11 cellular contexts compared by ENCODE assay signal in the genomic region with DNA sequence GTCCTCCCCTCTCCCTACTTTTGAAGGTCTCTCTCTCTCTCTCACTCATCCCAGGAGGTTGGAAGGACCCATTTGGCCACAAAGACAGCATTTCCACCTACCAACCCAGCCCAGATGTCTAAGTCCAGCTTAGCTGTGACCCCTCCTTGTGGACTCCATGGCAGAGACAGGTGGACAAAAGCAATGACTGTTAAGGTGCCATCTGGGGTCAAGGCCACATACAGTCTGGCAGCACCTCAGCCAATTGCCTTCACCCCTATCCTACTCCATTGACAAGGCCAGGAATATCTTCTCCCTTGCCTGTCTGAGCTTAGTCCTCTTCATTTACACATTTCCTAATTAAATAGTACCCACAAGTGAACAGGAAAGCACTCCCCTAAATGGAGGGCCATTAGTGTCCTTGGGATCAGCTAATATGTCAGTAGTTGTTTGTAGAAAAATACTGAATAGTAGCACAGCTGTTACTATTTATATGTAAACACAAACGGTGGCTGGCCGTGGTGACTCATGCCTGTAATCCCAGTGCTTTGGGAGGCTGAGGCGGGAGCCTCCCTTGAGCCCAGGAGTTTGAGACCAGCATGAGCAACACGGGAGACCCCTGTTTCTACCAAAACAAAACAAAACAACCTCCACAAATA. TPM values are rescaled to one million over a fixed set of nuclear protein-coding genes. Genes with fewer than 3 reads are reported as not detected.
DNase-seq lines count a peak whose midpoint lies in the region; ATAC-seq and TF ChIP-seq lines count a peak whose summit lies in the region.
"Had no signal": no experiment of that assay in that cellular context is flagged by ENCODE, and none has a peak within 500 bp of the region (broad histone marks: within the 10 kb centered on the region; RNA-seq: fewer than 3 reads in every experiment).

No MANE protein-coding gene starts in this region.

- no peak for ATAC-seq in activated naive CD4-positive, alpha-beta T cell treated with anti-CD3 and anti-CD28 coated beads, Interleukin-2, amount 50 U/mL, for 72 hours

- H3K27me3 Mint-ChIP-seq in endodermal cell (ENCODE audit: insufficient read depth) = no peaks in the 10 kb centered on the region
- H3K27me3 Mint-ChIP-seq in osteocyte (ENCODE audit: unreplicated experiment) = peaks cover 5% of the 10 kb centered on the region
- H3K27me3 Mint-ChIP-seq in CD14-positive monocyte (ENCODE audit: low read depth in 3 of 3) = peaks cover 0 to 4% (median 4%) of the 10 kb centered on the region in 3 donors
- H3K27me3 Mint-ChIP-seq: activated T-cell treated with anti-CD3 and anti-CD28 coated beads, Interleukin-2, amount 50 U/mL, for 24 hours had no signal

- H3K4me3 Mint-ChIP-seq in endodermal cell (no peak overlapping the region), osteocyte (ENCODE audit: unreplicated experiment) (no peak overlapping the region), CD14-positive monocyte (no peak overlapping the region)
- H3K4me3 Mint-ChIP-seq: activated T-cell treated with anti-CD3 and anti-CD28 coated beads, Interleukin-2, amount 50 U/mL, for 24 hours had no signal

- peak overlapping the region; percentile 52 for H3K27ac Mint-ChIP-seq in endodermal cell
- H3K27ac Mint-ChIP-seq in osteocyte (ENCODE audit: unreplicated experiment) = peak overlapping the region; percentile 53
- peak overlapping the region in 1 of 7 donors; percentile 52 for H3K27ac Mint-ChIP-seq in CD14-positive monocyte
- H3K27ac Mint-ChIP-seq in activated naive CD4-positive, alpha-beta T cell treated with anti-CD3 and anti-CD28 coated beads, Interleukin-2, amount 50 U/mL, for 72 hours = peak overlapping the region in 1 of 2 donors; percentile 48
- H3K27ac Mint-ChIP-seq: activated T-cell treated with anti-CD3 and anti-CD28 coated beads, Interleukin-2, amount 50 U/mL, for 24 hours had no signal

- H3K9me3 Mint-ChIP-seq in endodermal cell (no peaks in the 10 kb centered on the region), osteocyte (ENCODE audit: unreplicated experiment) (peaks cover 7% of the 10 kb centered on the region), CD14-positive monocyte (peaks cover 0 to 5% (median 0%) of the 10 kb centered on the region in 7 donors)
- peaks cover 0 to 9% of the 10 kb centered on the region in 2 donors for H3K9me3 Mint-ChIP-seq in activated naive CD4-positive, alpha-beta T cell treated with anti-CD3 and anti-CD28 coated beads, Interleukin-2, amount 50 U/mL, for 72 hours

- H3K9me2 ChIP-seq in GM23248 (ENCODE audit: insufficient read depth) = no peaks in the 10 kb centered on the region

- H3K79me2 ChIP-seq in GM23248 (ENCODE audit: insufficient read depth) = no peaks in the 10 kb centered on the region

- H3K4me1 ChIP-seq in GM23248 (ENCODE audit: insufficient read depth) (peaks cover 14% of the 10 kb centered on the region), endodermal cell (ENCODE audit: control insufficient read depth, insufficient read depth, low read length) (no peaks in the 10 kb centered on the region)

- no peaks in the 10 kb centered on the region for H3K27me3 ChIP-seq in GM23248 (replicated peaks; ENCODE audit: insufficient read depth)
- H3K27me3 ChIP-seq in endodermal cell (ENCODE audit: control insufficient read depth, insufficient read depth, low read length, poor library complexity, severe bottlenecking) = no peaks in the 10 kb centered on the region

- TF ChIP-seq CTCF in endodermal cell (conservative IDR thresholded peaks at IDR 0.05) = no peak
- no peak for TF ChIP-seq CTCF in osteocyte (IDR thresholded peaks at IDR 0.05)
- TF ChIP-seq CTCF in CD14-positive monocyte (IDR thresholded peaks at IDR 0.05) = no peak

- H3K9me3 ChIP-seq in GM23248 (ENCODE audit: low read depth) (no peaks in the 10 kb centered on the region), endodermal cell (ENCODE audit: control insufficient read depth, low read length) (no peaks in the 10 kb centered on the region)

- H3K4me2 ChIP-seq in GM23248 (ENCODE audit: unreplicated experiment) = peak overlapping the region; percentile 65

- H3K4me1 Mint-ChIP-seq in endodermal cell (peaks cover 12% of the 10 kb centered on the region), osteocyte (ENCODE audit: unreplicated experiment) (peaks cover 14% of the 10 kb centered on the region), CD14-positive monocyte (no peaks in the 10 kb centered on the region)

- intact Hi-C loops in CD14-positive monocyte (cut with micrococcal nuclease) = no loop called here

- H3K36me3 ChIP-seq in GM23248 (ENCODE audit: low read depth) = no peaks in the 10 kb centered on the region
- H3K36me3 ChIP-seq in endodermal cell (ENCODE audit: control insufficient read depth, insufficient read depth, low read length) = no peaks in the 10 kb centered on the region

- DNase-seq in GM23248 (peak; percentile 84), NCI-H774 (lab: John Stamatoyannopoulos, UW) (peak; percentile 76), endodermal cell (peak; percentile 86), osteocyte (ENCODE audit: extremely low spot score, unreplicated experiment) (no peak), CD14-positive monocyte (ENCODE audit: low spot score) (no peak), NCI-H2196 treated with DMSO at 0.1 percent for 48 hours (lab: John Stamatoyannopoulos, UW; ENCODE audit: unreplicated experiment) (no peak)
- DNase-seq in central memory CD4-positive, alpha-beta T cell = no peak
- no peak for DNase-seq in activated naive CD4-positive, alpha-beta T cell treated with anti-CD3 and anti-CD28 coated beads, Interleukin-2, amount 50 U/mL, for 72 hours (ENCODE audit: low spot score in 2 of 2)
- DNase-seq: activated T-cell treated with anti-CD3 and anti-CD28 coated beads, Interleukin-2, amount 50 U/mL, for 24 hours; occipital lobe had no signal

- peaks cover 5% of the 10 kb centered on the region; the same call in 1 of the 2 replicates for H3F3A ChIP-seq in GM23248 (ENCODE audit: insufficient read depth)

- H3K9ac ChIP-seq in GM23248 (peak overlapping the region; percentile 45), endodermal cell (ENCODE audit: extremely low read depth, low read length, poor library complexity, severe bottlenecking) (no peak overlapping the region)

- in situ Hi-C loops in GM23248 (cut with MboI) = no loop called here

- H3K27ac ChIP-seq in GM23248 (peak overlapping the region; percentile 41), endodermal cell (ENCODE audit: low read depth, low read length) (no peak overlapping the region)
- H3K27ac ChIP-seq: epithelial cell of prostate had no signal

- WGBS in GM23248 (ENCODE audit: low coverage in 1 of 2, low lambda C conversion rate in 2 of 2, missing lambda C conversion rate in 2 of 2), 2 experiments = 8 to 13% methylated on average over 4 of the region's 4 CpGs
- 49% methylated on average over 4 of the region's 4 CpGs; no CpG with 5 or more reads in 1 of the 2 experiments for WGBS in endodermal cell (ENCODE audit: insufficient coverage in 1 of 2, insufficient read length in 1 of 2), 2 experiments

- 0 out of 2 replicates have a peak overlapping the region, but pooled peaks have one; percentile 15 for H2AFZ ChIP-seq in GM23248

- H4K20me1 ChIP-seq in GM23248 (ENCODE audit: insufficient read depth) = no peaks in the 10 kb centered on the region

- H3K36me3 Mint-ChIP-seq in endodermal cell (ENCODE audit: low read depth) (no peaks in the 10 kb centered on the region), osteocyte (ENCODE audit: unreplicated experiment) (no peaks in the 10 kb centered on the region), CD14-positive monocyte (no peaks in the 10 kb centered on the region)
- H3K36me3 Mint-ChIP-seq in activated naive CD4-positive, alpha-beta T cell treated with anti-CD3 and anti-CD28 coated beads, Interleukin-2, amount 50 U/mL, for 72 hours = peaks cover 0 to 8% of the 10 kb centered on the region in 2 donors

- no peak overlapping the region for H3K4me3 ChIP-seq in GM23248
- H3K4me3 ChIP-seq in endodermal cell (ENCODE audit: low read length) = no peak overlapping the region

RNA-seq across cellular contexts. Expression of gene GCM1, which starts 28.8 kb away (rescaled TPM):
- not detected in 2 replicates for total RNA-seq in GM23248 (2014; rRNA removed; shearing (Covaris generic))
- polyA plus RNA-seq in GM23248 (2016; fragmentation: Nextera tagmentation; extraction: Ambion mirVana) = not detected in 2 replicates
- not detected for total RNA-seq in endodermal cell
- polyA plus RNA-seq in endodermal cell (2013, experiment 1 of 2) = 0.07 TPM
- polyA plus RNA-seq in endodermal cell (2013, experiment 2 of 2) = 0.08 TPM
- not detected in 2 replicates for total RNA-seq in osteocyte
- polyA plus RNA-seq in CD14-positive monocyte = not detected
- total RNA-seq in activated naive CD4-positive, alpha-beta T cell treated with anti-CD3 and anti-CD28 coated beads, Interleukin-2, amount 50 U/mL, for 72 hours = under 1 TPM in 1 of 2 donors, not detected in 1; 0.07 TPM
- total RNA-seq: occipital lobe had no signal

RNA-seq across cellular contexts. Expression of gene FBXO9, which starts 54.7 kb away (rescaled TPM):
- 48.4 and 59.6 TPM in 2 replicates for total RNA-seq in GM23248 (2014; rRNA removed; shearing (Covaris generic))
- polyA plus RNA-seq in GM23248 (2016; fragmentation: Nextera tagmentation; extraction: Ambion mirVana) (56.5 and 59.9 TPM in 2 replicates), CD14-positive monocyte (10 to 100 TPM; 47.7 to 61.5 TPM)
- total RNA-seq in endodermal cell (10 to 100 TPM; 49.6 to 65.3 TPM), osteocyte (74.8 and 79.9 TPM in 2 replicates)
- polyA plus RNA-seq in endodermal cell (2013, experiment 1 of 2) = 33.4 TPM
- polyA plus RNA-seq in endodermal cell (2013, experiment 2 of 2) = 27.3 TPM
- 10 to 100 TPM; 33.3 to 55.5 TPM for total RNA-seq in activated naive CD4-positive, alpha-beta T cell treated with anti-CD3 and anti-CD28 coated beads, Interleukin-2, amount 50 U/mL, for 72 hours

RNA-seq across cellular contexts. Expression of gene CILK1, which starts 58.3 kb away (rescaled TPM):
- 11.1 and 15.6 TPM in 2 replicates for total RNA-seq in GM23248 (2014; rRNA removed; shearing (Covaris generic))
- polyA plus RNA-seq in GM23248 (2016; fragmentation: Nextera tagmentation; extraction: Ambion mirVana) (6.0 and 6.5 TPM in 2 replicates), CD14-positive monocyte (1 to 10 TPM; 1.6 to 3.5 TPM)
- total RNA-seq in endodermal cell (1 to 10 TPM; 8.1 to 8.9 TPM), osteocyte (14.7 and 15.0 TPM in 2 replicates)
- 12.4 TPM for polyA plus RNA-seq in endodermal cell (2013, experiment 1 of 2)
- 13.2 TPM for polyA plus RNA-seq in endodermal cell (2013, experiment 2 of 2)
- 1 to 10 TPM; 2.6 to 6.8 TPM for total RNA-seq in activated naive CD4-positive, alpha-beta T cell treated with anti-CD3 and anti-CD28 coated beads, Interleukin-2, amount 50 U/mL, for 72 hours

Comparison
In these comparisons a context has a peak if more than half of its experiments do, and no peak if none do; other contexts are left out.
1. DNase-seq: peak in GM23248 (single experiment), NCI-H774 (single experiment) and endodermal cell (single experiment); none in osteocyte (single experiment), central memory CD4-positive, alpha-beta T cell (single experiment), CD14-positive monocyte (single experiment), NCI-H2196 treated with DMSO at 0.1 percent for 48 hours (single experiment) and activated naive CD4-positive, alpha-beta T cell treated with anti-CD3 and anti-CD28 coated beads, Interleukin-2, amount 50 U/mL, for 72 hours (0 of 2).